1 cellular context compared by ENCODE assay signal in the genomic region with DNA sequence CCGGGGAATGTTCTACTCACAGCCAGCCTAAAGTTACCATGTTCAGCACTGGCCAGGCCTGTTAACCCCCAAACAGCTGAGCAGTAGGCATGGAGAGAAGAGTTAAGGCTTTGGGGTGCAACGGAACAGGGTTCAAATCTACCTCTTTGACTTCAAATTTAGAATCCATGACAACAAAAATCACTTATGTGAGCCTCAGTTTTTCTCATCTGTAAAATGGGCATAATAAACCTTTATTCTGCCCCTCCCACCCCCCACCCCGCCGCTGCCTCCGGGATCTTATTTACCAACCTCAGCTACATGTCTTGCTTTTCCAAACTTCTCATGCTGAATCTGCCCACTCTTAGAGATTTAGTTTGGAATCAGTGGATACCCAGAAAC.
TF ChIP-seq lines count a peak whose summit lies in the region.

No MANE protein-coding gene starts in this region.

TF ChIP-seq in GM12878, 131 proteins besides CTCF, POLR2A, EP300 and RAD21 (continued from another document):
- TF ChIP-seq, protein P1, sequence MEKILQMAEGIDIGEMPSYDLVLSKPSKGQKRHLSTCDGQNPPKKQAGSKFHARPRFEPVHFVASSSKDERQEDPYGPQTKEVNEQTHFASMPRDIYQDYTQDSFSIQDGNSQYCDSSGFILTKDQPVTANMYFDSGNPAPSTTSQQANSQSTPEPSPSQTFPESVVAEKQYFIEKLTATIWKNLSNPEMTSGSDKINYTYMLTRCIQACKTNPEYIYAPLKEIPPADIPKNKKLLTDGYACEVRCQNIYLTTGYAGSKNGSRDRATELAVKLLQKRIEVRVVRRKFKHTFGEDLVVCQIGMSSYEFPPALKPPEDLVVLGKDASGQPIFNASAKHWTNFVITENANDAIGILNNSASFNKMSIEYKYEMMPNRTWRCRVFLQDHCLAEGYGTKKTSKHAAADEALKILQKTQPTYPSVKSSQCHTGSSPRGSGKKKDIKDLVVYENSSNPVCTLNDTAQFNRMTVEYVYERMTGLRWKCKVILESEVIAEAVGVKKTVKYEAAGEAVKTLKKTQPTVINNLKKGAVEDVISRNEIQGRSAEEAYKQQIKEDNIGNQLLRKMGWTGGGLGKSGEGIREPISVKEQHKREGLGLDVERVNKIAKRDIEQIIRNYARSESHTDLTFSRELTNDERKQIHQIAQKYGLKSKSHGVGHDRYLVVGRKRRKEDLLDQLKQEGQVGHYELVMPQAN (conservative IDR thresholded peaks at IDR 0.05) = 0 out of 2 replicates have a peak, but pooled peaks have one; percentile 20
- no peak for TF ChIP-seq ZNF274 (IDR thresholded peaks at IDR 0.05; ENCODE audit: insufficient read depth, insufficient read length)
- no peak for TF ChIP-seq NR2F1 (conservative IDR thresholded peaks at IDR 0.05)
